Comparison of ENCODE assay signal across 1 cellular context in genomic region chr16:89473791-89474414, GRCh38.
TF ChIP-seq lines count a peak whose summit lies in the region.

No MANE protein-coding gene starts in this region.

TF ChIP-seq in SK-N-SH treated with all-trans-retinoic acid at 6 μM for 48 hours, 23 proteins besides CTCF, POLR2A, EP300 and RAD21 (continued from another document):
- TF ChIP-seq TSHZ2 (CRISPR knock-in tag; IDR thresholded peaks at IDR 0.05) (no peak), ESRRG (CRISPR knock-in tag; IDR thresholded peaks at IDR 0.05) (no peak), OSR1 (CRISPR knock-in tag; IDR thresholded peaks at IDR 0.05) (no peak), ZFP30 (CRISPR knock-in tag; IDR thresholded peaks at IDR 0.05) (no peak)
